Comparison of ENCODE assay signal across 20 cellular contexts in the genomic region with DNA sequence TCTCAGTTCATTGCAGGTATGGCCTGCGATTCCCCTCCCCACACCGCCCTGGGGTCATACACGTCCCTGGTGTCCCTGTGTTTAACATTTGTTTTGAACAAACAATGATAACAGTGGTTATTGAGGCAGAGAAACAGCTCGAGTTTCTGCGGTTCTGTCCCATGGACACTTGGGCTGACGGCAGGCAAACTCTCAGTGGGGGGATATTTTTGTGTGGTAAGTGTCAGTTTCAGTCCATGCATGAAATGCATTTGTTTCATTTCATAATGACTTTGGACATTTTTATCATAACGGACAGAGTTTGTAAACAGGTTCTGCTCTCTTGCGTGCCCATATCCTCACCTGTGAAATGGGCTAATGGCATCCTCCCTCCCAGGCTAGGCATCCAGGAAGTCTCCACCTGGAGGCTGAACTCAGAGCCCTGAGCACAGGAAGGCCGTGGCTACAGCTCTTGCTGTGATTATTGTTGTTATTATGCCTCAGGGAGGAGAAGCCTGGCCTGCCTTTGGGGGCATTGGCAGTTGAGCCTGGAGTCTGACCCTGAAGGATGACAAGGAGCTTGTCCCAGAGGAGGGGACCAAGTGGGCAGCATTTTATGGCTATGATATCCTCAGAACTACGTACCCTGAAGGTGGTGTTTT.
"Had no signal": no experiment of that assay in that cellular context is flagged by ENCODE, and none has a peak within 500 bp of the region (broad histone marks: within the 10 kb centered on the region; RNA-seq: fewer than 3 reads in every experiment).

No MANE protein-coding gene starts in this region.

- H3K9me3 ChIP-seq: body of pancreas, thoracic aorta, upper lobe of right lung had no signal

- H3K27me3 ChIP-seq: body of pancreas, dorsolateral prefrontal cortex, upper lobe of right lung had no signal

- H3K36me3 Mint-ChIP-seq: mesothelial cell of epicardium; stimulated activated naive B cell treated with anti-CD40 and anti-IgM and Interleukin-4, amounts not matched to agents 10 μg/mL and 1 μg/mL and 100 μg/mL, for 72 hours had no signal

- ATAC-seq: activated CD8-positive, alpha-beta T cell treated with anti-CD3 and anti-CD28 coated beads for 36 hours; stimulated activated naive B cell treated with anti-CD40 and anti-IgM and Interleukin-4, amounts not matched to agents 10 μg/mL and 1 μg/mL and 100 μg/mL, for 72 hours had no signal

- FAIRE-seq: islet of Langerhans had no signal

- H3K4me1 ChIP-seq: upper lobe of right lung had no signal

- H3K4me3 ChIP-seq: body of pancreas, dorsolateral prefrontal cortex, lung, thoracic aorta, upper lobe of right lung had no signal

- H3K4me3 Mint-ChIP-seq: activated CD8-positive, alpha-beta T cell treated with anti-CD3 and anti-CD28 coated beads for 36 hours; activated naive CD4-positive, alpha-beta T cell treated with anti-CD3 and anti-CD28 coated beads for 36 hours; mesothelial cell of epicardium; nephron; stimulated activated naive B cell treated with anti-CD40 and anti-IgM and Interleukin-4, amounts not matched to agents 10 μg/mL and 1 μg/mL and 100 μg/mL, for 72 hours had no signal

- H3K27ac Mint-ChIP-seq: activated CD8-positive, alpha-beta T cell treated with anti-CD3 and anti-CD28 coated beads for 36 hours; activated naive CD4-positive, alpha-beta T cell treated with anti-CD3 and anti-CD28 coated beads for 36 hours; mesothelial cell of epicardium; stimulated activated naive B cell treated with anti-CD40 and anti-IgM and Interleukin-4, amounts not matched to agents 10 μg/mL and 1 μg/mL and 100 μg/mL, for 72 hours had no signal

- DNase-seq: activated CD4-positive, alpha-beta T cell treated with anti-CD3 and anti-CD28 coated beads for 48 hours; activated CD4-positive, CD25-positive, alpha-beta regulatory T cell; activated CD8-positive, alpha-beta T cell treated with anti-CD3 and anti-CD28 coated beads for 36 hours; activated naive CD4-positive, alpha-beta T cell treated with anti-CD3 and anti-CD28 coated beads for 36 hours; activated T-cell treated with anti-CD3 and anti-CD28 coated beads, Interleukin-2, amount 50 U/mL, for 1 hour; caudate nucleus; dorsolateral prefrontal cortex; foreskin fibroblast; glutamatergic neuron; hippocampal formation; nucleus accumbens; stimulated activated naive B cell treated with anti-CD40 and anti-IgM and Interleukin-4, amounts not matched to agents 10 μg/mL and 1 μg/mL and 100 μg/mL, for 72 hours; upper lobe of right lung had no signal

- H3K27ac ChIP-seq: body of pancreas, dorsolateral prefrontal cortex, epithelial cell of prostate, thoracic aorta, upper lobe of right lung had no signal

- H3K27me3 Mint-ChIP-seq: activated CD8-positive, alpha-beta T cell treated with anti-CD3 and anti-CD28 coated beads for 36 hours; stimulated activated naive B cell treated with anti-CD40 and anti-IgM and Interleukin-4, amounts not matched to agents 10 μg/mL and 1 μg/mL and 100 μg/mL, for 72 hours had no signal

- H3K36me3 ChIP-seq: thoracic aorta, upper lobe of right lung had no signal

- H3K9me3 Mint-ChIP-seq: activated CD8-positive, alpha-beta T cell treated with anti-CD3 and anti-CD28 coated beads for 36 hours; activated naive CD4-positive, alpha-beta T cell treated with anti-CD3 and anti-CD28 coated beads for 36 hours; mesothelial cell of epicardium; stimulated activated naive B cell treated with anti-CD40 and anti-IgM and Interleukin-4, amounts not matched to agents 10 μg/mL and 1 μg/mL and 100 μg/mL, for 72 hours had no signal
